ENCODE assay signal across 9 cellular contexts in genomic region chr6:37019065-37019450, GRCh38. TPM values are rescaled to one million over a fixed set of nuclear protein-coding genes. Genes with fewer than 3 reads are reported as not detected.
DNase-seq lines count a peak whose midpoint lies in the region; ATAC-seq, FAIRE-seq and TF ChIP-seq lines count a peak whose summit lies in the region.
"Had no signal": no experiment of that assay in that cellular context is flagged by ENCODE, and none has a peak within 500 bp of the region (broad histone marks: within the 10 kb centered on the region; RNA-seq: fewer than 3 reads in every experiment).

No MANE protein-coding gene starts in this region.

- peak in 1 of 4 donors; percentile 25 for ATAC-seq in heart left ventricle
- no peak for ATAC-seq in GM19328 (IDR thresholded peaks at IDR 0.05; ENCODE audit: unreplicated experiment)

- no peak overlapping the region for H3K9ac ChIP-seq in colonic mucosa (ENCODE audit: low read depth in 2 of 2, low read length in 2 of 2)

- no peak for TF ChIP-seq POLR2A in heart left ventricle (IDR thresholded peaks at IDR 0.05)

- DNase-seq in heart left ventricle: no peak
- no peak for DNase-seq in cardiac septum (ENCODE audit: low spot score)
- peak; percentile 75 for DNase-seq in NCI-H748 treated with DMSO at 0.1 percent for 48 hours (lab: John Stamatoyannopoulos, UW)
- DNase-seq in epithelial cell of esophagus (ENCODE audit: low read depth): peak; percentile 67
- DNase-seq in urothelium cell line (ENCODE audit: low spot score): peak; percentile 27
- no peak for DNase-seq in GM19239 (ENCODE audit: insufficient read length, low spot score)
- no peak for DNase-seq in colonic mucosa

- WGBS in heart left ventricle, 4 donors: 25 to 32% (median 29%) methylated on average over 2 of the region's 2 CpGs

- H3K27me3 ChIP-seq in heart left ventricle (no peaks in the 10 kb centered on the region), colonic mucosa (no peaks in the 10 kb centered on the region)

- intact Hi-C loops in heart left ventricle (cut with DNase I) (loop anchor here (1.0 to 10.0 kb wide), 14 partner anchors 32 to 254 kb away; partner anchors contain the start of genes C6orf89 (in 5 of the 10), PIM1 (in 2 of the 10) and MTCH1 (in 1 of the 10)), cardiac septum (cut with DNase I) (loop anchor here (2.0 to 5.0 kb wide), 4 partner anchors 134 to 252 kb away; partner anchors contain the start of gene C6orf89), colonic mucosa (cut with DNase I) (loop anchor here (2.0 kb wide), 2 partner anchors 134 to 252 kb away; partner anchors contain the start of gene C6orf89)

- TF ChIP-seq CTCF in heart left ventricle (IDR thresholded peaks at IDR 0.05) (no peak), epithelial cell of esophagus (IDR thresholded peaks at IDR 0.05; ENCODE audit: insufficient read depth, low read depth, low read length, missing control alignments) (no peak), colonic mucosa (IDR thresholded peaks at IDR 0.05) (no peak)

- H3K27ac ChIP-seq in heart left ventricle (peak overlapping the region in 9 of 12 donors; percentile 6 to 48 (median 28)), colonic mucosa (no peak overlapping the region)

- FAIRE-seq in urothelium cell line (lab: Jason Lieb, UNC) (no peak), GM19239 (lab: Jason Lieb, UNC) (no peak)

- peaks cover 0 to 61% (median 0%) of the 10 kb centered on the region in 9 donors for H3K36me3 ChIP-seq in heart left ventricle
- H3K36me3 ChIP-seq in colonic mucosa: no peaks in the 10 kb centered on the region

- H3K4me1 ChIP-seq in heart left ventricle (peaks cover 0 to 25% (median 14%) of the 10 kb centered on the region in 12 donors), colonic mucosa (no peaks in the 10 kb centered on the region)

- H3K9me3 ChIP-seq in heart left ventricle (no peaks in the 10 kb centered on the region), colonic mucosa (no peaks in the 10 kb centered on the region)

- no peak overlapping the region for H3K4me3 ChIP-seq in heart left ventricle
- H3K4me3 ChIP-seq in epithelial cell of esophagus (ENCODE audit: low read length): no peak overlapping the region
- no peak overlapping the region for H3K4me3 ChIP-seq in colonic mucosa
- H3K4me3 ChIP-seq: smooth muscle cell had no signal

RNA-seq across cellular contexts. Expression of gene FGD2, which starts 13.6 kb away (rescaled TPM):
- total RNA-seq in heart left ventricle (10 to 100 TPM in 2 of 9 donors, 1 to 10 TPM in 7; 1.4 to 45.8 (median 4.9) TPM), cardiac septum (2.3 TPM), colonic mucosa (1 to 10 TPM; 3.6 to 3.8 TPM)
- polyA plus RNA-seq in heart left ventricle: 1 to 10 TPM; 4.1 to 6.9 TPM
- total RNA-seq: smooth muscle cell had no signal
- polyA plus RNA-seq: smooth muscle cell had no signal

RNA-seq across cellular contexts. Expression of gene MTCH1, which starts 33.1 kb away (rescaled TPM):
- total RNA-seq in heart left ventricle (100 to 1,000 TPM; 144 to 320 (median 193) TPM), cardiac septum (139 TPM), colonic mucosa (100 to 1,000 TPM; 160 to 197 TPM)
- 100 to 1,000 TPM; 104 to 367 TPM for polyA plus RNA-seq in heart left ventricle

Comparison
In these comparisons a context has a peak if more than half of its experiments do, and no peak if none do; other contexts are left out.
1. DNase-seq: peak in NCI-H748 treated with DMSO at 0.1 percent for 48 hours (single experiment), epithelial cell of esophagus (single experiment) and urothelium cell line (single experiment); none in heart left ventricle (0 of 5), cardiac septum (single experiment), GM19239 (single experiment) and colonic mucosa (single experiment).